In the genomic region with DNA sequence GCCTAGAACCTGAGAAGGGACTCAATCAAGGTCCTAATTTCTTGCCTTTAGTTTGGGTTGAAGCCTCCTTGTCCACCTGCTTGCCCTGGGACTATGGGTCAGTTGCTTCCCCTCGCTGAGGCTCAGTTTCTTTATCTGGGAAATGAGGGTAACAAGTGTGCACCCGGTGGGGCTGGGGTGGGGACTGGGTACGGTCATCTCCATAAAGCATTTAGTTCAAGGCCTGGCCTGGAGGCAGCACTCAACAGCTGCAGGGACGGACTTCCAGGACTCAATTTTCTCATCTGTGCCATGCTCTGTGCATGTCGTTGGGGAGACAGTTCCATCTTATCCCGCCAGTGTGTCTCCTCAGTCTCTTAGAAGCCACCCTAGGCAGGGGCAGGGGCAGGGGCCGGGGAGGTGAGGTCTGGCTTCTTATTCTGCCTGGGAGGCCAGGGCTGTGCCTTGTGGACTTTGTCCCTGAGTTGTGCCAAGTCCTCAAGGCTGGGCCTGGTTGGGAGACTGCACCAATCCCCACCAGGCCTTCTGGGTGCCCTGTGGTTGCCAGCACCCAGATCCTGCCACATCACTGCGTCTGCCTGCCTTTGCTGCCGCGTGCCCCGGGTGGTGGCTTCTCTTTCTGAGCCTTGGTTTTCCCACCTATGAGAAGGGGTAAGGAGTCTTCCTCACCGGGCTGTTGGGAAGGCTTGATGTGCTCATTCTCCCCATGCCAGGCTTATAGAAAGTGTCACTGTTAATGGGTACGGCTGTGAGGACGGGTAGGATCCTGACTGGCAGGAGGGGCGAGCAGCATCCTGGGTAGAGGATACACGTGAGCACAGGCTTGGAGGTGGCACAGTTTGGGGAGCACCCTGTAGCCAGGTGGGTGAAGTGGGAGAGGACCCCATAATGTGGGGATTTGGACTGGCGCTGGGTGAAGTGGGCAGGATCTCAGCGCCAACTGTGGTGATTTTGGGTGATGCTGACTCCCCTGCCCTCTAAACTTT, we compare ENCODE assay signal across 22 cellular contexts. TPM values are rescaled to one million over a fixed set of nuclear protein-coding genes. Genes with fewer than 3 reads are reported as not detected.
DNase-seq lines count a peak whose midpoint lies in the region; ATAC-seq and TF ChIP-seq lines count a peak whose summit lies in the region.
"Had no signal": no experiment of that assay in that cellular context is flagged by ENCODE, and none has a peak within 500 bp of the region (broad histone marks: within the 10 kb centered on the region; RNA-seq: fewer than 3 reads in every experiment).

No MANE protein-coding gene starts in this region.

- peak overlapping the region in 1 of 7 donors; percentile 19 for H3K27ac Mint-ChIP-seq in CD14-positive monocyte
- H3K27ac Mint-ChIP-seq in stimulated activated effector memory CD8-positive, alpha-beta T cell treated with anti-CD3 and anti-CD28 coated beads, Interleukin-12 subunit alpha, Interleukin-12 subunit beta, amount 100 ng/mL, for 72 hours, result peak overlapping the region; percentile 32
- H3K27ac Mint-ChIP-seq: CD8-positive, alpha-beta memory T cell had no signal

- no peak for ATAC-seq in stimulated activated effector memory CD8-positive, alpha-beta T cell treated with anti-CD3 and anti-CD28 coated beads, Interleukin-12 subunit alpha, Interleukin-12 subunit beta, amount 100 ng/mL, for 72 hours
- ATAC-seq: K562, Panc1 had no signal

- H3K4me3 ChIP-seq in ascending aorta, result no peak overlapping the region
- H3K4me3 ChIP-seq: esophagus squamous epithelium, K562, psoas muscle had no signal

- H3K4me3 Mint-ChIP-seq in CD14-positive monocyte, result peak overlapping the region in 1 of 2 donors; percentile 48
- no peak overlapping the region for H3K4me3 Mint-ChIP-seq in stimulated activated effector memory CD8-positive, alpha-beta T cell treated with anti-CD3 and anti-CD28 coated beads, Interleukin-12 subunit alpha, Interleukin-12 subunit beta, amount 100 ng/mL, for 72 hours
- H3K4me3 Mint-ChIP-seq: CD8-positive, alpha-beta memory T cell; central memory CD8-positive, alpha-beta T cell; memory B cell had no signal

- H3K27me3 ChIP-seq in ascending aorta, result no peaks in the 10 kb centered on the region
- H3K27me3 ChIP-seq: esophagus squamous epithelium had no signal

- peak overlapping the region; percentile 73 to 88 for H3K27ac ChIP-seq in ascending aorta
- H3K27ac ChIP-seq: psoas muscle had no signal

- peaks cover 4 to 5% of the 10 kb centered on the region in 2 donors for H3K36me3 ChIP-seq in ascending aorta

- no peaks in the 10 kb centered on the region for H3K9me3 ChIP-seq in ascending aorta
- H3K9me3 ChIP-seq: esophagus squamous epithelium, psoas muscle had no signal

- H3K4me1 Mint-ChIP-seq in CD14-positive monocyte, result peaks cover 70% of the 10 kb centered on the region
- H3K4me1 Mint-ChIP-seq in stimulated activated effector memory CD8-positive, alpha-beta T cell treated with anti-CD3 and anti-CD28 coated beads, Interleukin-12 subunit alpha, Interleukin-12 subunit beta, amount 100 ng/mL, for 72 hours, result peaks cover 36% of the 10 kb centered on the region

- TF ChIP-seq CTCF in CD14-positive monocyte (IDR thresholded peaks at IDR 0.05) (no peak), ascending aorta (IDR thresholded peaks at IDR 0.05) (no peak)

- H3K9me3 Mint-ChIP-seq in CD14-positive monocyte, result peaks cover 0 to 7% (median 0%) of the 10 kb centered on the region in 7 donors
- H3K9me3 Mint-ChIP-seq in stimulated activated effector memory CD8-positive, alpha-beta T cell treated with anti-CD3 and anti-CD28 coated beads, Interleukin-12 subunit alpha, Interleukin-12 subunit beta, amount 100 ng/mL, for 72 hours, result no peaks in the 10 kb centered on the region
- H3K9me3 Mint-ChIP-seq: CD8-positive, alpha-beta memory T cell; central memory CD8-positive, alpha-beta T cell; memory B cell; nephron had no signal

- H3K36me3 Mint-ChIP-seq in CD14-positive monocyte, result peaks cover 38 to 55% of the 10 kb centered on the region in 2 donors
- H3K36me3 Mint-ChIP-seq in stimulated activated effector memory CD8-positive, alpha-beta T cell treated with anti-CD3 and anti-CD28 coated beads, Interleukin-12 subunit alpha, Interleukin-12 subunit beta, amount 100 ng/mL, for 72 hours, result no peaks in the 10 kb centered on the region

- peaks cover 9 to 66% of the 10 kb centered on the region in 2 donors for H3K4me1 ChIP-seq in ascending aorta
- H3K4me1 ChIP-seq: psoas muscle had no signal

- intact Hi-C loops in CD14-positive monocyte (cut with micrococcal nuclease) (no loop called here), ascending aorta (cut with DNase I) (no loop called here)

- DNase-seq in CD14-positive monocyte (ENCODE audit: low spot score) (peak; percentile 36), ascending aorta (ENCODE audit: low spot score in 2 of 2) (peak in 1 of 2 donors; percentile 62), mucosa of gallbladder (ENCODE audit: low spot score) (peak; percentile 80), HK-2 (ENCODE audit: unreplicated experiment) (no peak), AML-193 (lab: John Stamatoyannopoulos, UW) (no peak), foreskin melanocyte (no peak)
- DNase-seq in stimulated activated effector memory CD8-positive, alpha-beta T cell treated with anti-CD3 and anti-CD28 coated beads, Interleukin-12 subunit alpha, Interleukin-12 subunit beta, amount 100 ng/mL, for 72 hours (ENCODE audit: low spot score in 2 of 2), result no peak
- DNase-seq in activated CD4-positive, alpha-beta T cell treated with anti-CD3 and anti-CD28 coated beads, Interleukin-2, amount 50 U/mL, for 48 hours, result no peak
- DNase-seq: activated naive CD4-positive, alpha-beta T cell treated with Interleukin-2 at 50 U/mL for 16 hours; CD8-positive, alpha-beta memory T cell; effector memory CD4-positive, alpha-beta T cell; esophagus squamous epithelium; kidney glomerular epithelial cell; NCI-H187; psoas muscle; stimulated activated CD4-positive, alpha-beta T cell treated with anti-CD3 and anti-CD28 coated beads, Interleukin-4, amount 100 ng/mL, for 24 hours; T-helper 2 cell had no signal

- H3K27me3 Mint-ChIP-seq in CD14-positive monocyte (ENCODE audit: low read depth in 3 of 3), result peaks cover 11 to 22% (median 18%) of the 10 kb centered on the region in 3 donors
- H3K27me3 Mint-ChIP-seq: CD8-positive, alpha-beta memory T cell; central memory CD8-positive, alpha-beta T cell; memory B cell had no signal

RNA-seq across cellular contexts. Expression of a gene that starts 8.6 kb away (rescaled TPM):
- polyA plus RNA-seq in CD14-positive monocyte, result 1 to 10 TPM; 4.9 to 6.8 TPM
- total RNA-seq in ascending aorta, result 67.4 TPM
- total RNA-seq in mucosa of gallbladder, result 210 TPM

Comparison
In these comparisons a context has a peak if more than half of its experiments do, and no peak if none do; other contexts are left out.
1. DNase-seq: peak in CD14-positive monocyte (single experiment) and mucosa of gallbladder (single experiment); none in stimulated activated effector memory CD8-positive, alpha-beta T cell treated with anti-CD3 and anti-CD28 coated beads, Interleukin-12 subunit alpha, Interleukin-12 subunit beta, amount 100 ng/mL, for 72 hours (0 of 2), activated CD4-positive, alpha-beta T cell treated with anti-CD3 and anti-CD28 coated beads, Interleukin-2, amount 50 U/mL, for 48 hours (0 of 2), HK-2 (single experiment), AML-193 (0 of 2) and foreskin melanocyte (single experiment).